In genomic region chr4:88600129-88600849, GRCh38 we compare ENCODE assay signal across 11 cellular contexts. TPM values are rescaled to one million over a fixed set of nuclear protein-coding genes. Genes with fewer than 3 reads are reported as not detected.
DNase-seq lines count a peak whose midpoint lies in the region; ATAC-seq, FAIRE-seq and TF ChIP-seq lines count a peak whose summit lies in the region.
"Had no signal": no experiment of that assay in that cellular context is flagged by ENCODE, and none has a peak within 500 bp of the region (broad histone marks: within the 10 kb centered on the region; RNA-seq: fewer than 3 reads in every experiment).

No MANE protein-coding gene starts in this region.

- H3K27me3 Mint-ChIP-seq in HFFc6 (ENCODE audit: insufficient read depth) (no peaks in the 10 kb centered on the region; the same call in 1 of the 2 replicates), Calu3 (ENCODE audit: unreplicated experiment) (no peaks in the 10 kb centered on the region)

- POLR2A ChIA-PET in A549 (lab: Yijun Ruan, JAX) = no interaction called here

- DNase-seq in A549 (ENCODE audit: low read depth in 1 of 2, low spot score in 1 of 2) (peak in 1 of 2 experiments; percentile 40), HFFc6 (peak; percentile 93), bronchial epithelial cell (ENCODE audit: low read depth) (peak; percentile 97), testis (no peak), Calu3 (no peak), HK-2 (ENCODE audit: unreplicated experiment) (no peak)
- DNase-seq: MV-4-11 had no signal

- no peak for TF ChIP-seq POLR2A in A549 (IDR thresholded peaks at IDR 0.05; ENCODE audit: low read length)
- TF ChIP-seq POLR2A in testis (IDR thresholded peaks at IDR 0.05) = no peak

- H3K36me3 ChIP-seq in bronchial epithelial cell (ENCODE audit: control insufficient read depth, insufficient read depth, low read length) (peaks cover 5% of the 10 kb centered on the region), muscle layer of duodenum (ENCODE audit: control insufficient read depth in 1 of 2, insufficient read depth in 2 of 2, low read length in 2 of 2) (peaks cover 7 to 17% of the 10 kb centered on the region in 2 donors), testis (ENCODE audit: low read depth, missing control alignments) (no peaks in the 10 kb centered on the region)

- H3K4me1 ChIP-seq in A549 (peaks cover 11% of the 10 kb centered on the region; the same call in 1 of the 3 replicates), muscle layer of duodenum (ENCODE audit: control insufficient read depth in 1 of 2, insufficient read depth in 2 of 2, low read length in 2 of 2) (peaks cover 11 to 12% of the 10 kb centered on the region in 2 donors), testis (no peaks in the 10 kb centered on the region)

- H3K27ac ChIP-seq in A549 (peak overlapping the region in 1 of 2 experiments; percentile 13; a peak in 1 of 6 replicates), muscle layer of duodenum (ENCODE audit: low read length) (peak overlapping the region; percentile 46), testis (no peak overlapping the region)

- H3K4me1 Mint-ChIP-seq in HFFc6 (ENCODE audit: low read depth) (peaks cover 50% of the 10 kb centered on the region), Calu3 (ENCODE audit: low read depth, unreplicated experiment) (no peaks in the 10 kb centered on the region)
- H3K4me1 Mint-ChIP-seq: neural crest cell had no signal

- H3K4me3 ChIP-seq in A549 (no peak overlapping the region), bronchial epithelial cell (ENCODE audit: low read depth, low read length) (no peak overlapping the region), muscle layer of duodenum (ENCODE audit: low read depth in 1 of 2, low read length in 2 of 2) (peak overlapping the region in 1 of 2 donors; percentile 24), testis (no peak overlapping the region)

- H3K9me3 Mint-ChIP-seq in HFFc6 = no peaks in the 10 kb centered on the region
- no peaks in the 10 kb centered on the region for H3K9me3 Mint-ChIP-seq in Calu3 (ENCODE audit: low read depth, unreplicated experiment)
- H3K9me3 Mint-ChIP-seq: neural crest cell had no signal

- TF ChIP-seq CTCF in A549 (IDR thresholded peaks at IDR 0.05) (no peak), HFFc6 (IDR thresholded peaks at IDR 0.05) (no peak), bronchial epithelial cell (IDR thresholded peaks at IDR 0.05; ENCODE audit: insufficient read depth, low read length, severe bottlenecking) (no peak), testis (IDR thresholded peaks at IDR 0.05) (no peak), Calu3 (IDR thresholded peaks at IDR 0.05; ENCODE audit: unreplicated experiment) (no peak)

- ATAC-seq in A549 (no peak; a peak in 1 of 6 replicates), GM21528 (IDR thresholded peaks at IDR 0.05; ENCODE audit: low FRiP score, unreplicated experiment) (no peak)

- TF ChIP-seq EP300 in A549 (IDR thresholded peaks at IDR 0.05) = no peak

- CTCF ChIA-PET in A549 (lab: Yijun Ruan, JAX) (interaction anchor here (1.1 to 1.3 kb wide), 3 partner anchors 11 to 59 kb away, joined by 3 to 6 read pairs (median 3); no protein-coding TSS in a partner anchor), Calu3 (lab: Charles Lee) (interaction anchor here (0.8 kb wide), 1 partner anchor 61 kb away, joined by 3 read pairs; no protein-coding TSS in a partner anchor)

- H3K36me3 Mint-ChIP-seq in HFFc6 (ENCODE audit: low read depth) (peaks cover 32% of the 10 kb centered on the region), Calu3 (ENCODE audit: insufficient read depth, unreplicated experiment) (no peaks in the 10 kb centered on the region)

- H3K27me3 ChIP-seq in bronchial epithelial cell (ENCODE audit: control insufficient read depth, insufficient read depth, low read length) (no peaks in the 10 kb centered on the region), muscle layer of duodenum (ENCODE audit: low read depth, low read length) (no peaks in the 10 kb centered on the region), testis (no peaks in the 10 kb centered on the region)

- no peaks in the 10 kb centered on the region for H3K9me3 ChIP-seq in A549
- no peaks in the 10 kb centered on the region for H3K9me3 ChIP-seq in muscle layer of duodenum (ENCODE audit: control insufficient read depth in 1 of 2, low read length in 2 of 2)
- H3K9me3 ChIP-seq in testis = no peaks in the 10 kb centered on the region

- no peak for FAIRE-seq in A549 (lab: Jason Lieb, UNC)
- FAIRE-seq in bronchial epithelial cell (lab: Jason Lieb, UNC) = no peak
- FAIRE-seq: colon had no signal

- H3K27ac Mint-ChIP-seq in HFFc6 (peak overlapping the region; percentile 95), Calu3 (ENCODE audit: unreplicated experiment) (no peak overlapping the region)

- H3K4me2 ChIP-seq in A549 = peak overlapping the region; percentile 47

- BruUV-seq in Calu3 (replicated peaks; lab: Mats Ljungman, UMichigan) = no TSS peak

- 83% methylated on average over 2 of the region's 2 CpGs for WGBS in A549 (ENCODE audit: missing lambda C conversion rate)
- WGBS in testis, 2 donors = 74 to 94% methylated on average over 2 of the region's 2 CpGs

- TF ChIP-seq RAD21 in A549 (conservative IDR thresholded peaks at IDR 0.05 in 1 of 2, IDR thresholded peaks at IDR 0.05 in 1 of 2) = no peak

- H3K4me3 Mint-ChIP-seq in HFFc6 = peak overlapping the region; percentile 83
- H3K4me3 Mint-ChIP-seq in Calu3 (ENCODE audit: low read depth, unreplicated experiment) = no peak overlapping the region
- H3K4me3 Mint-ChIP-seq: neural crest cell had no signal

- intact Hi-C loops in testis (cut with DNase I; ENCODE audit: low total_unique reads) = no loop called here
- intact Hi-C loops in Calu3 (cut with micrococcal nuclease; ENCODE audit: unreplicated experiment) = no loop called here

TF ChIP-seq in A549, 52 proteins besides CTCF, POLR2A, EP300 and RAD21:
- TF ChIP-seq GATA3 (IDR thresholded peaks at IDR 0.05; ENCODE audit: borderline replicate concordance) = peak; percentile 17; the same call in 1 of the 2 replicates
- no peak for TF ChIP-seq RARB (CRISPR knock-in tag; IDR thresholded peaks at IDR 0.05)

RNA-seq across cellular contexts. Expression of gene HERC3, which starts 8.0 kb away (rescaled TPM):
- polyA plus RNA-seq in A549 (2011; rRNA removed) (4.9 and 6.2 TPM in 2 replicates), A549 (2017; fragmentation: RNase III; extraction: RNeasy Plus Mini Kit Qiagen cat#74134 plus additional on column Dnase treatment) (4.3 to 5.7 TPM (median 4.9 TPM) in 3 replicates), testis (ENCODE audit: insufficient read depth, low read depth, low replicate concordance) (8.1 TPM)
- 1.4 and 1.7 TPM in 2 replicates for polyA plus RNA-seq in A549 (2012; cell fraction: cytosol; rRNA removed)
- 1.1 and 2.3 TPM in 2 replicates for polyA plus RNA-seq in A549 (2012; cell fraction: nucleus; rRNA removed)
- 5.3 and 5.4 TPM in 2 replicates for polyA minus RNA-seq in A549 (2011; rRNA and poly(A)+ RNA removed)
- 10 to 100 TPM; 16.5 to 32.2 (median 26.6) TPM for total RNA-seq in HFFc6 (2021; fragmentation: NEBNext Ultra II Directional; extraction: Animal tissue kit (Norgen Biotek cat#: 25700))
- total RNA-seq in bronchial epithelial cell (25.3 and 31.5 TPM in 2 replicates), testis (10 to 100 TPM; 14.6 to 15.7 TPM), Calu3 (2022) (17.3 and 17.8 TPM in 2 replicates)

Comparison
In these comparisons a context has a peak if more than half of its experiments do, and no peak if none do; other contexts are left out.
1. DNase-seq: peak in HFFc6 (single experiment) and bronchial epithelial cell (single experiment); none in testis (single experiment), Calu3 (single experiment) and HK-2 (single experiment).